In genomic region chr7:38524786-38525185, GRCh38 we compare ENCODE assay signal across 22 cellular contexts.
"Had no signal": no experiment of that assay in that cellular context is flagged by ENCODE, and none has a peak within 500 bp of the region (broad histone marks: within the 10 kb centered on the region; RNA-seq: fewer than 3 reads in every experiment).

No MANE protein-coding gene starts in this region.

- H3K27ac Mint-ChIP-seq: activated CD8-positive, alpha-beta T cell treated with anti-CD3 and anti-CD28 coated beads for 36 hours; activated naive CD4-positive, alpha-beta T cell treated with anti-CD3 and anti-CD28 coated beads, Interleukin-2, amount 50 U/mL, for 72 hours; effector memory CD8-positive, alpha-beta T cell; naive thymus-derived CD8-positive, alpha-beta T cell; T-helper 17 cell; WTC11 had no signal

- H3K36me3 ChIP-seq: gastrocnemius medialis, heart right ventricle, sigmoid colon, thoracic aorta, upper lobe of right lung had no signal

- H3K9me3 Mint-ChIP-seq: activated CD8-positive, alpha-beta T cell treated with anti-CD3 and anti-CD28 coated beads for 36 hours; activated naive CD4-positive, alpha-beta T cell treated with anti-CD3 and anti-CD28 coated beads, Interleukin-2, amount 50 U/mL, for 72 hours; effector memory CD8-positive, alpha-beta T cell; naive thymus-derived CD8-positive, alpha-beta T cell; WTC11 had no signal

- H3K4me3 ChIP-seq: gastrocnemius medialis, heart right ventricle, sigmoid colon, thoracic aorta, upper lobe of right lung had no signal

- FAIRE-seq: kidney had no signal

- DNase-seq: activated CD4-positive, alpha-beta T cell treated with anti-CD3 and anti-CD28 coated beads for 4 hours; activated CD8-positive, alpha-beta T cell treated with anti-CD3 and anti-CD28 coated beads for 36 hours; activated effector memory CD4-positive, alpha-beta T cell treated with anti-CD3 and anti-CD28 coated beads, Interleukin-2, amount 50 U/mL, for 16 hours; activated T-cell treated with anti-CD3 and anti-CD28 coated beads, Interleukin-2, amount 50 U/mL, for 48 hours; amniotic stem cell; dermis blood vessel endothelial cell; effector memory CD8-positive, alpha-beta T cell; gastrocnemius medialis; heart right ventricle; kidney; left ventricle myocardium superior; mesenchymal stem cell; naive thymus-derived CD8-positive, alpha-beta T cell; sigmoid colon; stimulated activated CD4-positive, alpha-beta T cell treated with anti-CD3 and anti-CD28 coated beads, Interleukin-1b, Interleukin-23, amount 100 ng/mL, for 48 hours; T-helper 17 cell; upper lobe of right lung had no signal

- H3K27me3 Mint-ChIP-seq: activated CD8-positive, alpha-beta T cell treated with anti-CD3 and anti-CD28 coated beads for 36 hours had no signal

- H3K27ac ChIP-seq: epithelial cell of prostate, gastrocnemius medialis, heart right ventricle, parathyroid adenoma, sigmoid colon, thoracic aorta, upper lobe of right lung had no signal

- H3K36me3 Mint-ChIP-seq: activated naive CD4-positive, alpha-beta T cell treated with anti-CD3 and anti-CD28 coated beads, Interleukin-2, amount 50 U/mL, for 72 hours; naive thymus-derived CD8-positive, alpha-beta T cell; WTC11 had no signal

- ATAC-seq: activated CD8-positive, alpha-beta T cell treated with anti-CD3 and anti-CD28 coated beads for 36 hours; activated naive CD4-positive, alpha-beta T cell treated with anti-CD3 and anti-CD28 coated beads, Interleukin-2, amount 50 U/mL, for 72 hours; effector memory CD8-positive, alpha-beta T cell; gastrocnemius medialis; heart right ventricle; left ventricle myocardium superior; naive thymus-derived CD8-positive, alpha-beta T cell; T-helper 17 cell; upper lobe of right lung; WTC11 had no signal

- H2AFZ ChIP-seq: parathyroid adenoma had no signal

- H3K4me3 Mint-ChIP-seq: activated CD8-positive, alpha-beta T cell treated with anti-CD3 and anti-CD28 coated beads for 36 hours; effector memory CD8-positive, alpha-beta T cell; naive thymus-derived CD8-positive, alpha-beta T cell; T-helper 17 cell; WTC11 had no signal

- H3K4me1 Mint-ChIP-seq: T-helper 17 cell, WTC11 had no signal

- H3K79me2 ChIP-seq: parathyroid adenoma had no signal

- H3K27me3 ChIP-seq: gastrocnemius medialis, heart right ventricle, sigmoid colon, upper lobe of right lung had no signal

- H3K4me1 ChIP-seq: gastrocnemius medialis, heart right ventricle, parathyroid adenoma, sigmoid colon, upper lobe of right lung had no signal

- H3K9me3 ChIP-seq: gastrocnemius medialis, heart right ventricle, sigmoid colon, thoracic aorta, upper lobe of right lung had no signal

- H3K9ac ChIP-seq: parathyroid adenoma had no signal
